8 cellular contexts compared by ENCODE assay signal in genomic region chr3:94063497-94064119, GRCh38.
A peak's percentile ranks its signal among the peaks of the same experiment; 100 is the strongest.
DNase-seq lines count a peak whose midpoint lies in the region; ATAC-seq and TF ChIP-seq lines count a peak whose summit lies in the region.

No MANE protein-coding gene starts in this region.

- H3K9me3 ChIP-seq in NT2/D1 (ENCODE audit: insufficient read depth, low read length), result no peaks in the 10 kb centered on the region

- ATAC-seq in GM18867 (IDR thresholded peaks at IDR 0.05; ENCODE audit: unreplicated experiment), result no peak
- ATAC-seq in GM19035 (IDR thresholded peaks at IDR 0.05; ENCODE audit: unreplicated experiment), result no peak
- no peak for ATAC-seq in GM21526 (IDR thresholded peaks at IDR 0.05; ENCODE audit: low FRiP score, unreplicated experiment)
- no peak for ATAC-seq in HG03280 (IDR thresholded peaks at IDR 0.05; ENCODE audit: unreplicated experiment)

- H3K4me3 ChIP-seq in NT2/D1 (ENCODE audit: insufficient read length, low read depth), result peak overlapping the region; percentile 66

- H3K27me3 ChIP-seq in NT2/D1 (ENCODE audit: insufficient read depth, insufficient read length), result no peaks in the 10 kb centered on the region

- H3K4me1 Mint-ChIP-seq in dendritic cell treated with granulocyte-macrophage colony-stimulating factor and Interleukin-4, amounts not matched to agents 40 ng/mL and 50 ng/mL, for 4 days (ENCODE audit: low read depth), result peaks cover 42% of the 10 kb centered on the region
- H3K4me1 Mint-ChIP-seq in nephron, result peaks cover 37% of the 10 kb centered on the region

- no peaks in the 10 kb centered on the region for H3K27me3 Mint-ChIP-seq in dendritic cell treated with granulocyte-macrophage colony-stimulating factor and Interleukin-4, amounts not matched to agents 40 ng/mL and 50 ng/mL, for 4 days
- no peaks in the 10 kb centered on the region for H3K27me3 Mint-ChIP-seq in nephron (ENCODE audit: low read depth)

- H3K36me3 Mint-ChIP-seq in dendritic cell treated with granulocyte-macrophage colony-stimulating factor and Interleukin-4, amounts not matched to agents 40 ng/mL and 50 ng/mL, for 4 days (ENCODE audit: low read depth), result peaks cover 55% of the 10 kb centered on the region
- peaks cover 35% of the 10 kb centered on the region for H3K36me3 Mint-ChIP-seq in nephron (ENCODE audit: low read depth)

- no peaks in the 10 kb centered on the region for H3K4me1 ChIP-seq in NT2/D1 (ENCODE audit: insufficient read depth, insufficient read length)

- no peak for TF ChIP-seq CTCF in nephron (IDR thresholded peaks at IDR 0.05; ENCODE audit: unreplicated experiment in 3 of 3)

- peak overlapping the region; percentile 100 for H3K27ac Mint-ChIP-seq in dendritic cell treated with granulocyte-macrophage colony-stimulating factor and Interleukin-4, amounts not matched to agents 40 ng/mL and 50 ng/mL, for 4 days
- peak overlapping the region; percentile 100 for H3K27ac Mint-ChIP-seq in nephron

- H3K4me3 Mint-ChIP-seq in dendritic cell treated with granulocyte-macrophage colony-stimulating factor and Interleukin-4, amounts not matched to agents 40 ng/mL and 50 ng/mL, for 4 days, result peak overlapping the region; percentile 94
- H3K4me3 Mint-ChIP-seq in nephron, result peak overlapping the region; percentile 98 to 99 (median 99)

- intact Hi-C loops in dendritic cell treated with granulocyte-macrophage colony-stimulating factor and Interleukin-4, amounts not matched to agents 40 ng/mL and 50 ng/mL, for 4 days (cut with micrococcal nuclease), result no loop called here

- peaks cover 24% of the 10 kb centered on the region for H3K36me3 ChIP-seq in NT2/D1 (ENCODE audit: insufficient read depth, insufficient read length, low read length)

- peaks cover 11% of the 10 kb centered on the region for H3K9me3 Mint-ChIP-seq in dendritic cell treated with granulocyte-macrophage colony-stimulating factor and Interleukin-4, amounts not matched to agents 40 ng/mL and 50 ng/mL, for 4 days
- H3K9me3 Mint-ChIP-seq in nephron, result no peaks in the 10 kb centered on the region

- DNase-seq in EL (peak; percentile 23), NT2/D1 (ENCODE audit: low read depth, low spot score) (no peak)

- peak overlapping the region; percentile 80 for H3K9ac ChIP-seq in NT2/D1 (ENCODE audit: insufficient read length, low read depth)
